ENCODE assay signal across 8 cellular contexts in genomic region chr1:23868848-23869450, GRCh38. TPM values are rescaled to one million over a fixed set of nuclear protein-coding genes. Genes with fewer than 3 reads are reported as not detected.
DNase-seq lines count a peak whose midpoint lies in the region; ATAC-seq and TF ChIP-seq lines count a peak whose summit lies in the region.

No MANE protein-coding gene starts in this region.

- H3K27ac ChIP-seq in ACC112 (ENCODE audit: low read depth, low read length) (no peak overlapping the region), hepatocyte (no peak overlapping the region), substantia nigra (ENCODE audit: low read depth, low read length, poor library complexity, severe bottlenecking) (peak overlapping the region; percentile 55)

- H3K36me3 Mint-ChIP-seq in activated B cell treated with CpG ODN at 0.5 μM for 24 hours (ENCODE audit: low read depth) = peaks cover 33% of the 10 kb centered on the region

- peak overlapping the region; percentile 90 for H3K4me2 ChIP-seq in hepatocyte

- ATAC-seq in activated B cell treated with CpG ODN at 0.5 μM for 24 hours (ENCODE audit: low read depth) = no peak

- POLR2A ChIA-PET in activated B cell treated with CpG ODN at 0.5 μM for 24 hours (lab: Charles Lee) = interaction anchor here (0.6 to 3.4 kb wide), 10 partner anchors 19 to 1844 kb away, joined by 3 to 20 read pairs (median 6); partner anchors contain the start of gene CNR2

- TF ChIP-seq CTCF in activated B cell treated with CpG ODN at 0.5 μM for 24 hours (IDR thresholded peaks at IDR 0.05) (no peak), hepatocyte (IDR thresholded peaks at IDR 0.05; ENCODE audit: poor library complexity) (no peak)

- intact Hi-C loops in activated B cell treated with CpG ODN at 0.5 μM for 24 hours (cut with micrococcal nuclease) = loop anchor here (1.0 to 2.0 kb wide), 8 partner anchors 19 to 97 kb away; partner anchors contain the start of genes HMGCL and PNRC2

- H3K79me2 ChIP-seq in ACC112 (ENCODE audit: control insufficient read depth, insufficient read depth, low read length, unreplicated experiment) (no peaks in the 10 kb centered on the region), hepatocyte (peaks cover 6% of the 10 kb centered on the region)

- H3K36me3 ChIP-seq in ACC112 (ENCODE audit: insufficient read depth, low read length) (no peaks in the 10 kb centered on the region), hepatocyte (replicated peaks; ENCODE audit: insufficient read depth, low read depth) (no peaks in the 10 kb centered on the region)

- no peaks in the 10 kb centered on the region for H3K9me2 ChIP-seq in hepatocyte (replicated peaks; ENCODE audit: insufficient read depth)

- peak overlapping the region; percentile 87 for H3K27ac Mint-ChIP-seq in activated B cell treated with CpG ODN at 0.5 μM for 24 hours

- H3K4me3 ChIP-seq in ACC112 (ENCODE audit: low read depth, low read length) (peak overlapping the region; percentile 77), hepatocyte (no peak overlapping the region)

- no peaks in the 10 kb centered on the region for H3K27me3 Mint-ChIP-seq in activated B cell treated with CpG ODN at 0.5 μM for 24 hours

- H3K9me3 ChIP-seq in hepatocyte (ENCODE audit: low read depth) = no peaks in the 10 kb centered on the region

- DNase-seq in activated B cell treated with CpG ODN at 0.5 μM for 24 hours (no peak), hepatocyte (ENCODE audit: low spot score) (no peak), substantia nigra (lab: John Stamatoyannopoulos, UW) (peak in 2 of 49 donors; percentile 1 to 17), RKO (ENCODE audit: low spot score) (no peak), NCI-H2081 treated with DMSO at 0.1 percent for 48 hours (lab: John Stamatoyannopoulos, UW) (no peak)
- no peak for DNase-seq in stimulated activated CD4-positive, alpha-beta T cell treated with anti-CD3 and anti-CD28 coated beads, Interleukin-12 subunit alpha, Interleukin-12 subunit beta, amount 100 ng/mL, for 4 hours

- H3K4me1 ChIP-seq in ACC112 (ENCODE audit: control insufficient read depth, insufficient read depth, low read length, unreplicated experiment) = peaks cover 2% of the 10 kb centered on the region
- H3K4me1 ChIP-seq in hepatocyte (ENCODE audit: insufficient read depth) = no peaks in the 10 kb centered on the region

- peak overlapping the region; percentile 84 for H3K4me3 Mint-ChIP-seq in activated B cell treated with CpG ODN at 0.5 μM for 24 hours

- no peaks in the 10 kb centered on the region for H3K9me3 Mint-ChIP-seq in activated B cell treated with CpG ODN at 0.5 μM for 24 hours

- no peaks in the 10 kb centered on the region for H3K27me3 ChIP-seq in ACC112 (ENCODE audit: insufficient read depth, low read length)
- no peaks in the 10 kb centered on the region for H3K27me3 ChIP-seq in hepatocyte

- H3K4me1 Mint-ChIP-seq in activated B cell treated with CpG ODN at 0.5 μM for 24 hours = peaks cover 37% of the 10 kb centered on the region

- 82% methylated on average over 14 of the region's 14 CpGs for whole genome bisulfite sequencing in hepatocyte (ENCODE audit: low lambda C conversion rate, missing lambda C conversion rate)

- CTCF ChIA-PET in activated B cell treated with CpG ODN at 0.5 μM for 24 hours (lab: Charles Lee) = interaction anchor here (0.8 to 3.5 kb wide), 7 partner anchors 10 to 97 kb away, joined by 3 to 23 read pairs (median 5); partner anchors contain the start of gene CNR2

- peak overlapping the region; percentile 77 for H2AFZ ChIP-seq in ACC112 (ENCODE audit: low read length, unreplicated experiment)
- peak overlapping the region; percentile 47 for H2AFZ ChIP-seq in hepatocyte

- TF ChIP-seq POLR2A in GM19099 (IDR thresholded peaks at IDR 0.05; ENCODE audit: extremely low read depth, insufficient read length, low read depth) = peak; percentile 22

- H4K20me1 ChIP-seq in hepatocyte (ENCODE audit: insufficient read depth, poor library complexity, severe bottlenecking) = no peaks in the 10 kb centered on the region

RNA-seq across cellular contexts. Expression of gene FUCA1, which starts 0.9 kb away (rescaled TPM):
- total RNA-seq in activated B cell treated with CpG ODN at 0.5 μM for 24 hours = 9.5 and 10.7 TPM in 2 replicates
- total RNA-seq in hepatocyte = 59.0 and 69.4 TPM in 2 replicates
- 55.3 and 74.2 TPM in 2 replicates for polyA plus RNA-seq in hepatocyte

RNA-seq across cellular contexts. Expression of gene HMGCL, which starts 43.7 kb away (rescaled TPM):
- total RNA-seq in activated B cell treated with CpG ODN at 0.5 μM for 24 hours (21.0 and 30.7 TPM in 2 replicates), hepatocyte (78.5 and 87.5 TPM in 2 replicates)
- polyA plus RNA-seq in hepatocyte = 79.0 and 90.7 TPM in 2 replicates

RNA-seq across cellular contexts. Expression of gene CNR2, which starts 44.2 kb away (rescaled TPM):
- total RNA-seq in activated B cell treated with CpG ODN at 0.5 μM for 24 hours (44.5 and 51.0 TPM in 2 replicates), hepatocyte (not detected in 2 replicates)
- not detected in 2 replicates for polyA plus RNA-seq in hepatocyte

Comparison
In these comparisons a context has a peak if more than half of its experiments do, and no peak if none do; other contexts are left out.
1. RNA of gene CNR2, which starts 44.2 kb away (total RNA-seq): 44.5 to 51.0 TPM in activated B cell treated with CpG ODN at 0.5 μM for 24 hours; not detected in hepatocyte; every median in the first group is over 10 times any median in the second.